In genomic region chr2:86055314-86055713, GRCh38 we compare ENCODE assay signal across 16 cellular contexts. TPM values are rescaled to one million over a fixed set of nuclear protein-coding genes. Genes with fewer than 3 reads are reported as not detected.
DNase-seq lines count a peak whose midpoint lies in the region; ATAC-seq and TF ChIP-seq lines count a peak whose summit lies in the region.
"Had no signal": no experiment of that assay in that cellular context is flagged by ENCODE, and none has a peak within 500 bp of the region (broad histone marks: within the 10 kb centered on the region; RNA-seq: fewer than 3 reads in every experiment).

No MANE protein-coding gene starts in this region.

- no peaks in the 10 kb centered on the region for H3K9me3 ChIP-seq in body of pancreas

- no peak overlapping the region for H3K4me3 ChIP-seq in body of pancreas
- H3K4me3 ChIP-seq: GM12878, GM23248 had no signal

- DNase-seq in activated CD8-positive, alpha-beta memory T cell treated with anti-CD3 and anti-CD28 coated beads, Interleukin-2, amount 50 U/mL, for 48 hours = peak; percentile 28
- DNase-seq in activated CD8-positive, alpha-beta memory T cell treated with anti-CD3 and anti-CD28 coated beads for 24 hours = no peak
- no peak for DNase-seq in body of pancreas
- DNase-seq in mesenteric fat pad (ENCODE audit: low spot score) = peak; percentile 60
- DNase-seq in stimulated activated naive B cell treated with anti-CD40 and anti-IgM and Interleukin-4, amounts not matched to agents 10 μg/mL and 1 μg/mL and 100 μg/mL, for 72 hours = no peak
- no peak for DNase-seq in omental fat pad (ENCODE audit: low spot score)
- DNase-seq: C1 segment of cervical spinal cord; Calu3; CD4-positive, alpha-beta T cell; DMS 273 treated with DMSO at 0.1 percent for 48 hours; GM23248 had no signal

- H3K4me1 ChIP-seq in body of pancreas = peaks cover 40% of the 10 kb centered on the region

- peak overlapping the region in 3 of 4 donors; percentile 2 to 51 (median 4) for H3K27ac ChIP-seq in body of pancreas
- H3K27ac ChIP-seq: GM23248, HL-60 had no signal

- no peak overlapping the region for H3K4me3 Mint-ChIP-seq in stimulated activated naive B cell treated with anti-CD40 and anti-IgM and Interleukin-4, amounts not matched to agents 10 μg/mL and 1 μg/mL and 100 μg/mL, for 72 hours
- H3K4me3 Mint-ChIP-seq: B cell; CD4-positive, alpha-beta T cell had no signal

- peaks cover 0 to 2% of the 10 kb centered on the region in 2 donors for H3K36me3 ChIP-seq in body of pancreas (replicated peaks in 1 of 2; ENCODE audit: insufficient read depth in 1 of 2, low read depth in 2 of 2)

- ATAC-seq in body of pancreas (no peak), omental fat pad (ENCODE audit: low FRiP score) (no peak), GM18861 (IDR thresholded peaks at IDR 0.05; ENCODE audit: unreplicated experiment) (no peak)
- ATAC-seq in stimulated activated naive B cell treated with anti-CD40 and anti-IgM and Interleukin-4, amounts not matched to agents 10 μg/mL and 1 μg/mL and 100 μg/mL, for 72 hours (replicated peaks) = no peak
- ATAC-seq: GM12878, HCT116 had no signal

- H3K4me1 Mint-ChIP-seq in stimulated activated naive B cell treated with anti-CD40 and anti-IgM and Interleukin-4, amounts not matched to agents 10 μg/mL and 1 μg/mL and 100 μg/mL, for 72 hours = no peaks in the 10 kb centered on the region
- H3K4me1 Mint-ChIP-seq: B cell had no signal

- no peaks in the 10 kb centered on the region for H3K27me3 Mint-ChIP-seq in stimulated activated naive B cell treated with anti-CD40 and anti-IgM and Interleukin-4, amounts not matched to agents 10 μg/mL and 1 μg/mL and 100 μg/mL, for 72 hours
- H3K27me3 Mint-ChIP-seq: B cell; CD4-positive, alpha-beta T cell had no signal

- no peak for TF ChIP-seq CTCF in body of pancreas (IDR thresholded peaks at IDR 0.05)
- no peak for TF ChIP-seq CTCF in omental fat pad (IDR thresholded peaks at IDR 0.05)

- intact Hi-C loops in body of pancreas (cut with DNase I) = no loop called here

- H3K9me3 Mint-ChIP-seq in stimulated activated naive B cell treated with anti-CD40 and anti-IgM and Interleukin-4, amounts not matched to agents 10 μg/mL and 1 μg/mL and 100 μg/mL, for 72 hours = no peaks in the 10 kb centered on the region
- H3K9me3 Mint-ChIP-seq: CD4-positive, alpha-beta T cell had no signal

- WGBS in body of pancreas, 2 donors = 66 to 68% methylated on average over 3 of the region's 3 CpGs

- no peak for TF ChIP-seq POLR2A in body of pancreas (IDR thresholded peaks at IDR 0.05)

- no peaks in the 10 kb centered on the region for H3K27me3 ChIP-seq in body of pancreas

- peak overlapping the region; percentile 42 for H3K27ac Mint-ChIP-seq in stimulated activated naive B cell treated with anti-CD40 and anti-IgM and Interleukin-4, amounts not matched to agents 10 μg/mL and 1 μg/mL and 100 μg/mL, for 72 hours
- H3K27ac Mint-ChIP-seq: B cell; CD4-positive, alpha-beta T cell had no signal

- peaks cover 43 to 65% of the 10 kb centered on the region in 2 donors for H3K36me3 Mint-ChIP-seq in stimulated activated naive B cell treated with anti-CD40 and anti-IgM and Interleukin-4, amounts not matched to agents 10 μg/mL and 1 μg/mL and 100 μg/mL, for 72 hours

RNA-seq across cellular contexts. Expression of gene POLR1A, which starts 50.4 kb away (rescaled TPM):
- 10 to 100 TPM; 18.7 to 36.6 TPM for total RNA-seq in body of pancreas
- 43.6 TPM for total RNA-seq in mesenteric fat pad
- total RNA-seq in omental fat pad = 10 to 100 TPM; 17.5 to 56.3 (median 24.6) TPM

RNA-seq across cellular contexts. Expression of gene PTCD3, which starts 50.7 kb away (rescaled TPM):
- total RNA-seq in body of pancreas = 10 to 100 TPM; 34.3 to 85.6 TPM
- 73.5 TPM for total RNA-seq in mesenteric fat pad
- 10 to 100 TPM; 45.3 to 81.5 (median 63.3) TPM for total RNA-seq in omental fat pad

Comparison
In these comparisons a context has a peak if more than half of its experiments do, and no peak if none do; other contexts are left out.
1. DNase-seq: peak in activated CD8-positive, alpha-beta memory T cell treated with anti-CD3 and anti-CD28 coated beads, Interleukin-2, amount 50 U/mL, for 48 hours (single experiment) and mesenteric fat pad (single experiment); none in activated CD8-positive, alpha-beta memory T cell treated with anti-CD3 and anti-CD28 coated beads for 24 hours (single experiment), body of pancreas (0 of 4), stimulated activated naive B cell treated with anti-CD40 and anti-IgM and Interleukin-4, amounts not matched to agents 10 μg/mL and 1 μg/mL and 100 μg/mL, for 72 hours (single experiment) and omental fat pad (single experiment).